8 cellular contexts compared by ENCODE assay signal in genomic region chr6:57222684-57223077, GRCh38. TPM values are rescaled to one million over a fixed set of nuclear protein-coding genes. Genes with fewer than 3 reads are reported as not detected.
A peak's percentile ranks its signal among the peaks of the same experiment; 100 is the strongest.
DNase-seq lines count a peak whose midpoint lies in the region; ATAC-seq and TF ChIP-seq lines count a peak whose summit lies in the region.

No MANE protein-coding gene starts in this region.

- H4K20me1 ChIP-seq in KMS-11 (ENCODE audit: insufficient read depth): no peaks in the 10 kb centered on the region

- H3K36me3 Mint-ChIP-seq in chondrocyte (ENCODE audit: low read depth): peaks cover 8% of the 10 kb centered on the region
- peaks cover 0 to 7% of the 10 kb centered on the region in 2 donors for H3K36me3 Mint-ChIP-seq in naive B cell

- peaks cover 13% of the 10 kb centered on the region for H3K9me3 Mint-ChIP-seq in chondrocyte (ENCODE audit: low read depth)
- H3K9me3 Mint-ChIP-seq in naive B cell: no peaks in the 10 kb centered on the region

- H2AFZ ChIP-seq in KMS-11 (ENCODE audit: low read depth): peak overlapping the region; percentile 99

- H3K4me3 ChIP-seq in AG09309 (ENCODE audit: control insufficient read depth, low read depth, low read length): peak overlapping the region; percentile 98
- H3K4me3 ChIP-seq in KMS-11 (IDR thresholded peaks at IDR 0.05; ENCODE audit: insufficient read depth, low read depth, low read length): no peak overlapping the region

- H3K4me1 Mint-ChIP-seq in chondrocyte (ENCODE audit: low read depth): peaks cover 59% of the 10 kb centered on the region
- peaks cover 6 to 9% (median 9%) of the 10 kb centered on the region in 3 donors for H3K4me1 Mint-ChIP-seq in naive B cell

- H3K4me3 Mint-ChIP-seq in chondrocyte (ENCODE audit: unreplicated experiment) (peak overlapping the region; percentile 100), naive B cell (peak overlapping the region; percentile 96 to 100 (median 98))

- H3K27me3 Mint-ChIP-seq in chondrocyte (ENCODE audit: low read depth) (no peaks in the 10 kb centered on the region), naive B cell (peaks cover 0 to 21% (median 20%) of the 10 kb centered on the region in 3 donors)

- H3K27ac Mint-ChIP-seq in chondrocyte (ENCODE audit: unreplicated experiment) (peak overlapping the region; percentile 100), naive B cell (peak overlapping the region in 2 of 6 donors; percentile 70 to 75)

- no peak for ATAC-seq in naive B cell (ENCODE audit: low read depth in 2 of 2)
- no peak for ATAC-seq in GM18909 (IDR thresholded peaks at IDR 0.05; ENCODE audit: poor library complexity, unreplicated experiment)
- ATAC-seq in GM19324 (IDR thresholded peaks at IDR 0.05; ENCODE audit: low FRiP score, unreplicated experiment): no peak

- no peak for DNase-seq in AG09309 (ENCODE audit: low read depth)
- no peak for DNase-seq in chondrocyte (ENCODE audit: low spot score)
- DNase-seq in naive B cell: no peak
- DNase-seq in DMS79 (lab: John Stamatoyannopoulos, UW): no peak
- DNase-seq in activated CD4-positive, alpha-beta T cell treated with anti-CD3 and anti-CD28 coated beads, Interleukin-2, amount 50 U/mL, for 4 hours: no peak

- H3K27me3 ChIP-seq in KMS-11 (ENCODE audit: insufficient read depth, low read depth): no peaks in the 10 kb centered on the region

- H3K36me3 ChIP-seq in KMS-11 (ENCODE audit: insufficient read depth): no peaks in the 10 kb centered on the region

- H3K4me1 ChIP-seq in KMS-11 (ENCODE audit: low read depth, poor library complexity, severe bottlenecking): peaks cover 14% of the 10 kb centered on the region

- no peak overlapping the region for H3K27ac ChIP-seq in KMS-11

- TF ChIP-seq CTCF in AG09309 (IDR thresholded peaks at IDR 0.05; ENCODE audit: control insufficient read depth, insufficient read depth, low read depth, low read length, missing control alignments): no peak
- TF ChIP-seq CTCF in KMS-11 (conservative IDR thresholded peaks at IDR 0.05; ENCODE audit: low read depth, low read length): no peak
- TF ChIP-seq CTCF in chondrocyte (IDR thresholded peaks at IDR 0.05): no peak

- peak overlapping the region; percentile 77 for H3K4me2 ChIP-seq in KMS-11

- no peaks in the 10 kb centered on the region for H3K79me2 ChIP-seq in KMS-11 (ENCODE audit: insufficient read depth, low read depth)

- H3K9ac ChIP-seq in KMS-11: peak overlapping the region; percentile 32; the same call in 1 of the 2 replicates

RNA-seq across cellular contexts. Expression of gene RAB23, which starts 0.6 kb away (rescaled TPM):
- total RNA-seq in chondrocyte: 69.7 to 79.4 TPM (median 78.4 TPM) in 3 replicates
- polyA plus RNA-seq in naive B cell (ENCODE audit: low read depth in 6 of 6): under 1 TPM in 5 of 6 donors, not detected in 1; 0.26 to 0.79 (median 0.44) TPM

RNA-seq across cellular contexts. Expression of gene BAG2, which starts 50.6 kb away (rescaled TPM):
- 12.1 to 13.7 TPM (median 12.1 TPM) in 3 replicates for total RNA-seq in chondrocyte
- polyA plus RNA-seq in naive B cell (ENCODE audit: low read depth in 6 of 6): 1 to 10 TPM; 1.9 to 4.4 (median 2.4) TPM
